In genomic region chr6:150308812-150309475, GRCh38 we compare ENCODE assay signal across 35 cellular contexts. TPM values are rescaled to one million over a fixed set of nuclear protein-coding genes. Genes with fewer than 3 reads are reported as not detected.
"Had no signal": no experiment of that assay in that cellular context is flagged by ENCODE, and none has a peak within 500 bp of the region (broad histone marks: within the 10 kb centered on the region; RNA-seq: fewer than 3 reads in every experiment).

No MANE protein-coding gene starts in this region.

- FAIRE-seq: astrocyte, bronchial epithelial cell had no signal

- H3K27ac ChIP-seq: brain microvascular endothelial cell, colonic mucosa, esophagus muscularis mucosa, foreskin keratinocyte, gastrocnemius medialis, heart left ventricle, WERI-Rb-1 had no signal

- H3K9me3 ChIP-seq: colonic mucosa, esophagus muscularis mucosa, gastrocnemius medialis, heart left ventricle had no signal

- H3K4me1 Mint-ChIP-seq: activated B cell treated with CpG ODN at 0.5 μM for 24 hours; activated T-helper 17 cell treated with anti-CD3 and anti-CD28 coated beads, Interleukin-2, amount 50 U/mL, for 72 hours; endodermal cell had no signal

- H3K4me3 Mint-ChIP-seq: activated B cell treated with CpG ODN at 0.5 μM for 24 hours; activated CD8-positive, alpha-beta T cell treated with anti-CD3 and anti-CD28 coated beads for 36 hours; activated naive CD8-positive, alpha-beta T cell; activated T-cell treated with anti-CD3 and anti-CD28 coated beads, Interleukin-2, amount 50 U/mL, for 4 hours; activated T-helper 17 cell treated with anti-CD3 and anti-CD28 coated beads, Interleukin-2, amount 50 U/mL, for 72 hours; endodermal cell; T-helper 1 cell treated with Interleukin-12 subunit alpha and Interleukin-12 subunit beta and Interleukin-4 antibody, amounts not matched to agents 30 μg/mL and 1 μg/mL, for 36 hours; T-helper 2 cell treated with Interferon-gamma antibody and Interleukin-4, amounts not matched to agents 5 μg/mL and 100 μg/mL, for 36 hours had no signal

- H3K9me3 Mint-ChIP-seq: activated B cell treated with CpG ODN at 0.5 μM for 24 hours; activated T-cell treated with anti-CD3 and anti-CD28 coated beads, Interleukin-2, amount 50 U/mL, for 4 hours; activated T-helper 17 cell treated with anti-CD3 and anti-CD28 coated beads, Interleukin-2, amount 50 U/mL, for 72 hours; endodermal cell; T-helper 1 cell treated with Interleukin-12 subunit alpha and Interleukin-12 subunit beta and Interleukin-4 antibody, amounts not matched to agents 30 μg/mL and 1 μg/mL, for 36 hours; T-helper 2 cell treated with Interferon-gamma antibody and Interleukin-4, amounts not matched to agents 5 μg/mL and 100 μg/mL, for 36 hours had no signal

- DNase-seq: activated B cell treated with CpG ODN at 0.5 μM for 24 hours; activated CD4-positive, alpha-beta T cell treated with anti-CD3 and anti-CD28 coated beads for 48 hours; activated CD4-positive, alpha-beta T cell treated with anti-CD3 and anti-CD28 coated beads, Interleukin-2, amount 50 U/mL, for 1 hour; activated CD4-positive, alpha-beta T cell treated with anti-CD3 and anti-CD28 coated beads, Interleukin-2, amount 50 U/mL, for 48 hours; activated CD8-positive, alpha-beta memory T cell treated with anti-CD3 and anti-CD28 coated beads for 24 hours; activated CD8-positive, alpha-beta T cell treated with anti-CD3 and anti-CD28 coated beads for 36 hours; activated effector memory CD4-positive, alpha-beta T cell treated with Interleukin-2 at 50 U/mL for 16 hours; activated gamma-delta T cell treated with Interleukin-2 at 50 U/mL for 16 hours; activated naive CD4-positive, alpha-beta T cell treated with anti-CD3 and anti-CD28 coated beads, Interleukin-2, amount 50 U/mL, for 16 hours; activated naive CD4-positive, alpha-beta T cell treated with Interleukin-2 at 50 U/mL for 16 hours; activated T-cell treated with anti-CD3 and anti-CD28 coated beads, Interleukin-2, amount 50 U/mL, for 4 hours; amniotic stem cell; anterior cingulate cortex; brain microvascular endothelial cell; cerebellar nuclear complex; colonic mucosa; effector CD8-positive, alpha-beta T cell; endodermal cell; erythroblast; foreskin keratinocyte; gastrocnemius medialis; glutamatergic neuron; heart left ventricle; T1000; WERI-Rb-1 had no signal

- ATAC-seq: activated CD4-positive, CD25-positive, alpha-beta regulatory T cell treated with anti-CD3 and anti-CD28 coated beads, Interleukin-2, amount 50 U/mL, for 24 hours; activated CD8-positive, alpha-beta T cell treated with anti-CD3 and anti-CD28 coated beads for 36 hours; activated T-cell treated with anti-CD3 and anti-CD28 coated beads, Interleukin-2, amount 50 U/mL, for 4 hours; activated T-helper 17 cell treated with anti-CD3 and anti-CD28 coated beads, Interleukin-2, amount 50 U/mL, for 72 hours; foreskin keratinocyte; gastrocnemius medialis; heart left ventricle had no signal

- H3K36me3 ChIP-seq: brain microvascular endothelial cell, colonic mucosa, esophagus muscularis mucosa, gastrocnemius medialis, heart left ventricle, WERI-Rb-1 had no signal

- H3K4me3 ChIP-seq: colonic mucosa, esophagus muscularis mucosa, gastrocnemius medialis, heart left ventricle had no signal

- H3K36me3 Mint-ChIP-seq: activated naive CD8-positive, alpha-beta T cell had no signal

- H3K27ac Mint-ChIP-seq: activated B cell treated with CpG ODN at 0.5 μM for 24 hours; activated CD8-positive, alpha-beta T cell treated with anti-CD3 and anti-CD28 coated beads for 36 hours; activated naive CD8-positive, alpha-beta T cell; activated T-helper 17 cell treated with anti-CD3 and anti-CD28 coated beads, Interleukin-2, amount 50 U/mL, for 72 hours; endodermal cell; T-helper 1 cell treated with Interleukin-12 subunit alpha and Interleukin-12 subunit beta and Interleukin-4 antibody, amounts not matched to agents 30 μg/mL and 1 μg/mL, for 36 hours; T-helper 2 cell treated with Interferon-gamma antibody and Interleukin-4, amounts not matched to agents 5 μg/mL and 100 μg/mL, for 36 hours had no signal

- H3K27me3 ChIP-seq: brain microvascular endothelial cell, colonic mucosa, foreskin keratinocyte, gastrocnemius medialis, heart left ventricle had no signal

- H3K4me1 ChIP-seq: colonic mucosa, esophagus muscularis mucosa, foreskin keratinocyte, gastrocnemius medialis, heart left ventricle had no signal

RNA-seq across cellular contexts. Expression of gene IYD, which starts 59.9 kb away (rescaled TPM):
- total RNA-seq: activated B cell treated with CpG ODN at 0.5 μM for 24 hours; activated CD8-positive, alpha-beta T cell treated with anti-CD3 and anti-CD28 coated beads for 36 hours; activated T-helper 17 cell treated with anti-CD3 and anti-CD28 coated beads, Interleukin-2, amount 50 U/mL, for 72 hours; astrocyte; bronchial epithelial cell; cardiac septum; dermis microvascular lymphatic vessel endothelial cell; endodermal cell; esophagus muscularis mucosa; foreskin keratinocyte had no signal
- polyA plus RNA-seq: foreskin keratinocyte, heart left ventricle had no signal
